In genomic region chr15:23857028-23857641, GRCh38 we compare ENCODE assay signal across 9 cellular contexts.
DNase-seq lines count a peak whose midpoint lies in the region; TF ChIP-seq lines count a peak whose summit lies in the region.
"Had no signal": no experiment of that assay in that cellular context is flagged by ENCODE, and none has a peak within 500 bp of the region (broad histone marks: within the 10 kb centered on the region; RNA-seq: fewer than 3 reads in every experiment).

No MANE protein-coding gene starts in this region.

- peaks cover 17% of the 10 kb centered on the region for H3K9me3 ChIP-seq in iPS-18a (ENCODE audit: control insufficient read depth, low read depth, low read length)

- H3K9ac ChIP-seq in iPS-18a (ENCODE audit: low read length), result no peak overlapping the region

- H3K9me3 Mint-ChIP-seq in HFFc6, result peaks cover 54% of the 10 kb centered on the region
- no peaks in the 10 kb centered on the region for H3K9me3 Mint-ChIP-seq in type B pancreatic cell

- H3K27me3 Mint-ChIP-seq in HFFc6 (ENCODE audit: insufficient read depth), result peaks cover 1% of the 10 kb centered on the region
- H3K27me3 Mint-ChIP-seq in type B pancreatic cell, result no peaks in the 10 kb centered on the region

- H3K4me3 Mint-ChIP-seq in HFFc6 (no peak overlapping the region), type B pancreatic cell (peak overlapping the region; percentile 25)
- H3K4me3 Mint-ChIP-seq: activated naive CD4-positive, alpha-beta T cell treated with anti-CD3 and anti-CD28 coated beads, Interleukin-2, amount 50 U/mL, for 24 hours had no signal

- H3K36me3 Mint-ChIP-seq in HFFc6 (ENCODE audit: low read depth), result peaks cover 8% of the 10 kb centered on the region
- H3K36me3 Mint-ChIP-seq in type B pancreatic cell, result no peaks in the 10 kb centered on the region
- H3K36me3 Mint-ChIP-seq: activated naive CD4-positive, alpha-beta T cell treated with anti-CD3 and anti-CD28 coated beads, Interleukin-2, amount 50 U/mL, for 24 hours had no signal

- POLR2A ChIA-PET in AG04449 (lab: Yijun Ruan, JAX), result no interaction called here

- no peak overlapping the region for H3K27ac Mint-ChIP-seq in HFFc6
- H3K27ac Mint-ChIP-seq in type B pancreatic cell, result no peak overlapping the region
- H3K27ac Mint-ChIP-seq: activated naive CD4-positive, alpha-beta T cell treated with anti-CD3 and anti-CD28 coated beads, Interleukin-2, amount 50 U/mL, for 24 hours had no signal

- no peak overlapping the region for H3K27ac ChIP-seq in iPS-18a (ENCODE audit: low read length)

- H3K36me3 ChIP-seq in iPS-18a (ENCODE audit: control insufficient read depth, low read depth, low read length), result no peaks in the 10 kb centered on the region

- H3K4me3 ChIP-seq in AG04449 (ENCODE audit: low read depth, low read length) (no peak overlapping the region), iPS-18a (ENCODE audit: low read length) (peak overlapping the region; percentile 23)

- CTCF ChIA-PET in AG04449 (lab: Yijun Ruan, JAX), result interaction anchor here (1.5 kb wide), 2 partner anchors 213 to 215 kb away, joined by 4 to 5 read pairs; no protein-coding TSS in a partner anchor

- H3K4me1 ChIP-seq in iPS-18a (ENCODE audit: control insufficient read depth, low read depth, low read length), result peaks cover 19% of the 10 kb centered on the region

- H3K27me3 ChIP-seq in iPS-18a (ENCODE audit: control insufficient read depth, insufficient read depth, low read length), result no peaks in the 10 kb centered on the region

- peak; percentile 8 for TF ChIP-seq CTCF in AG04449 (IDR thresholded peaks at IDR 0.05; ENCODE audit: insufficient read depth, low read length, missing control alignments)
- peak; percentile 31; the same call in 1 of the 2 replicates for TF ChIP-seq CTCF in HFFc6 (IDR thresholded peaks at IDR 0.05)
- TF ChIP-seq CTCF in type B pancreatic cell (conservative IDR thresholded peaks at IDR 0.05), result peak; percentile 75

- H3K4me1 Mint-ChIP-seq in HFFc6 (ENCODE audit: low read depth) (no peaks in the 10 kb centered on the region), type B pancreatic cell (ENCODE audit: unreplicated experiment) (peaks cover 14% of the 10 kb centered on the region)
- H3K4me1 Mint-ChIP-seq: activated naive CD4-positive, alpha-beta T cell treated with anti-CD3 and anti-CD28 coated beads, Interleukin-2, amount 50 U/mL, for 24 hours had no signal

- DNase-seq in AG04449 (ENCODE audit: low read depth, low spot score), result no peak
- DNase-seq in HFFc6, result no peak
- DNase-seq in RPMI8226, result peak; percentile 44
- no peak for DNase-seq in type B pancreatic cell (ENCODE audit: extremely low spot score, unreplicated experiment)
- no peak for DNase-seq in activated effector memory CD4-positive, alpha-beta T cell treated with anti-CD3 and anti-CD28 coated beads, Interleukin-2, amount 50 U/mL, for 16 hours
- DNase-seq in stimulated activated CD4-positive, alpha-beta T cell treated with anti-CD3 and anti-CD28 coated beads, Interleukin-4, amount 100 ng/mL, for 24 hours, result no peak
- no peak for DNase-seq in 8988T

Comparison
In these comparisons a context has a peak if more than half of its experiments do, and no peak if none do; other contexts are left out.
1. CTCF ChIP-seq: peak in every context shown above with its lines; median percentile 75 in type B pancreatic cell; 31 in HFFc6; 8 in AG04449.